Comparison of ENCODE assay signal across 8 cellular contexts in genomic region chr17:19724501-19725420, GRCh38. TPM values are rescaled to one million over a fixed set of nuclear protein-coding genes. Genes with fewer than 3 reads are reported as not detected.
DNase-seq lines count a peak whose midpoint lies in the region; ATAC-seq, FAIRE-seq and TF ChIP-seq lines count a peak whose summit lies in the region.

No MANE protein-coding gene starts in this region.

- H3K79me2 ChIP-seq in endothelial cell of umbilical vein (ENCODE audit: control insufficient read depth, insufficient read depth, low read length), result no peaks in the 10 kb centered on the region

- peak overlapping the region; percentile 86 for H2AFZ ChIP-seq in endothelial cell of umbilical vein (ENCODE audit: low read depth, low read length)

- BruUV-seq in endothelial cell of umbilical vein (replicated peaks; lab: Mats Ljungman, UMichigan), result no TSS peak

- FAIRE-seq in endothelial cell of umbilical vein (lab: Jason Lieb, UNC), result no peak

- CTCF ChIA-PET in endothelial cell of umbilical vein (lab: Charles Lee), result no interaction called here

- H3K9ac ChIP-seq in endothelial cell of umbilical vein (replicated peaks; ENCODE audit: extremely low read depth, insufficient read depth, low read length), result no peak overlapping the region

- TF ChIP-seq CTCF in endothelial cell of umbilical vein (IDR thresholded peaks at IDR 0.05; ENCODE audit: extremely low read depth in 1 of 2, insufficient read depth in 1 of 2, low read depth in 1 of 2, low read length in 2 of 2), result no peak
- no peak for TF ChIP-seq CTCF in transverse colon (IDR thresholded peaks at IDR 0.05)

- POLR2A ChIA-PET in endothelial cell of umbilical vein (lab: Charles Lee), result no interaction called here

- TF ChIP-seq POLR2A in endothelial cell of umbilical vein (IDR thresholded peaks at IDR 0.05; ENCODE audit: low read depth, low read length) (no peak), transverse colon (IDR thresholded peaks at IDR 0.05) (peak; percentile 59)

- no peak overlapping the region for H3K27ac ChIP-seq in endothelial cell of umbilical vein (ENCODE audit: insufficient read depth, low read depth, low read length)
- peak overlapping the region; percentile 64 to 86 (median 77) for H3K27ac ChIP-seq in transverse colon

- in situ Hi-C loops in transverse colon (cut with MboI; ENCODE audit: low pct_ligation_motif_present in 1 of 4, low pct_unique_long_range_greater_than_20kb in 1 of 4, low sequenced_read_pairs in 3 of 4), result no loop called here

- dilution Hi-C loops in endothelial cell of umbilical vein (cut with MboI; ENCODE audit: extremely low pct_ligation_motif_present, low sequenced_read_pairs), result no loop called here

- H3K27me3 ChIP-seq in endothelial cell of umbilical vein (ENCODE audit: control insufficient read depth in 2 of 2, insufficient read depth in 2 of 2, low read length in 2 of 2) (no peaks in the 10 kb centered on the region), transverse colon (no peaks in the 10 kb centered on the region)

- no peak for ATAC-seq in HG03378 (IDR thresholded peaks at IDR 0.05; ENCODE audit: unreplicated experiment)
- no peak for ATAC-seq in GM19467 (IDR thresholded peaks at IDR 0.05; ENCODE audit: unreplicated experiment)

- peak overlapping the region; percentile 43 for H3K4me2 ChIP-seq in endothelial cell of umbilical vein (ENCODE audit: insufficient read depth, low read length)

- no peaks in the 10 kb centered on the region for H3K36me3 ChIP-seq in endothelial cell of umbilical vein (ENCODE audit: control insufficient read depth in 2 of 2, extremely low read depth in 1 of 2, insufficient read depth in 2 of 2, low read length in 2 of 2)
- H3K36me3 ChIP-seq in transverse colon, result no peaks in the 10 kb centered on the region

- 37% methylated on average over 41 of the region's 55 CpGs; no CpG with 5 or more reads in 1 of the 2 donors for WGBS in transverse colon (ENCODE audit: low coverage in 1 of 2), 2 donors

- intact Hi-C loops in endothelial cell of umbilical vein (cut with micrococcal nuclease), result no loop called here
- intact Hi-C loops in posterior cingulate gyrus (cut with DNase I), result no loop called here
- intact Hi-C loops in transverse colon (cut with DNase I; ENCODE audit: low total_unique reads), result loop anchor here (5.0 kb wide), 1 partner anchor 77 kb away; the partner anchor contains the start of gene ALDH3A2

- peak overlapping the region in 2 of 3 experiments; percentile 19 to 38 for H3K4me3 ChIP-seq in endothelial cell of umbilical vein (replicated peaks in 1 of 3; ENCODE audit: insufficient read depth in 1 of 3, low read depth in 1 of 3, low read length in 3 of 3)
- peak overlapping the region in 3 of 4 donors; percentile 27 to 45 (median 27) for H3K4me3 ChIP-seq in transverse colon

- H3K9me3 ChIP-seq in endothelial cell of umbilical vein (replicated peaks; ENCODE audit: control insufficient read depth, insufficient read depth, low read length) (no peaks in the 10 kb centered on the region), transverse colon (no peaks in the 10 kb centered on the region)

- peaks cover 15% of the 10 kb centered on the region for H3K4me1 ChIP-seq in endothelial cell of umbilical vein (ENCODE audit: control insufficient read depth, extremely low read depth, insufficient read depth, low read length)
- H3K4me1 ChIP-seq in transverse colon, result peaks cover 25 to 66% (median 47%) of the 10 kb centered on the region in 4 donors

- peak; percentile 44 for DNase-seq in DMS53 treated with DMSO at 0.1 percent for 48 hours (lab: John Stamatoyannopoulos, UW; ENCODE audit: unreplicated experiment)
- peak; percentile 21 to 25 for DNase-seq in activated CD4-positive, alpha-beta T cell treated with anti-CD3 and anti-CD28 coated beads, Interleukin-2, amount 50 U/mL, for 4 hours
- DNase-seq in endothelial cell of umbilical vein (ENCODE audit: low read depth, low spot score), result peak; percentile 44
- peak in 8 of 10 donors; percentile 15 to 92 (median 42) for DNase-seq in posterior cingulate gyrus
- peak; percentile 77 for DNase-seq in transverse colon
- no peak for DNase-seq in HuH-7 (ENCODE audit: low spot score)

- H4K20me1 ChIP-seq in endothelial cell of umbilical vein (replicated peaks; ENCODE audit: control insufficient read depth, extremely low read depth, insufficient read depth, low read length), result no peaks in the 10 kb centered on the region

- no peak for TF ChIP-seq EP300 in transverse colon (IDR thresholded peaks at IDR 0.05; ENCODE audit: low read depth)

- no peaks in the 10 kb centered on the region for H3K9me1 ChIP-seq in endothelial cell of umbilical vein (replicated peaks; ENCODE audit: control insufficient read depth, extremely low read depth, insufficient read depth, low read length)

TF ChIP-seq in endothelial cell of umbilical vein, 7 proteins besides CTCF, POLR2A, EP300 and RAD21:
- no peak for TF ChIP-seq EZH2 (IDR thresholded peaks at IDR 0.05; ENCODE audit: borderline replicate concordance, low read depth, low read length, severe bottlenecking)
- TF ChIP-seq MAX (IDR thresholded peaks at IDR 0.05; ENCODE audit: insufficient read depth, insufficient read length), result peak; percentile 19

RNA-seq across cellular contexts. Expression of gene SLC47A2, which starts 8.4 kb away (rescaled TPM):
- total RNA-seq in endothelial cell of umbilical vein, result not detected in 2 replicates
- not detected in 2 replicates for polyA plus RNA-seq in endothelial cell of umbilical vein
- polyA plus RNA-seq in endothelial cell of umbilical vein (2011; cell fraction: cytosol; rRNA removed), result not detected in 2 replicates
- not detected in 2 replicates for polyA plus RNA-seq in endothelial cell of umbilical vein (2011; cell fraction: nucleus; rRNA removed)
- not detected in 2 replicates for polyA plus RNA-seq in endothelial cell of umbilical vein (2012)
- not detected in 2 replicates for polyA minus RNA-seq in endothelial cell of umbilical vein
- polyA minus RNA-seq in endothelial cell of umbilical vein (2011; cell fraction: cytosol; rRNA and poly(A)+ RNA removed), result not detected
- not detected in 2 replicates for polyA minus RNA-seq in endothelial cell of umbilical vein (2011; cell fraction: nucleus; rRNA and poly(A)+ RNA removed)
- 1 to 10 TPM in 1 of 4 donors, under 1 TPM in 2, not detected in 1; 0.27 to 1.1 (median 0.32) TPM for total RNA-seq in transverse colon

RNA-seq across cellular contexts. Expression of gene ALDH3A1, which starts 23.3 kb away (rescaled TPM):
- total RNA-seq in endothelial cell of umbilical vein (1.2 TPM in 2 replicates), transverse colon (10 to 100 TPM in 1 of 4 donors, 1 to 10 TPM in 3; 1.2 to 15.3 (median 3.4) TPM)
- polyA plus RNA-seq in endothelial cell of umbilical vein, result 0.11 and 0.25 TPM in 2 replicates
- 0.12 and 0.47 TPM in 2 replicates for polyA plus RNA-seq in endothelial cell of umbilical vein (2011; cell fraction: cytosol; rRNA removed)
- 0.09 and 0.22 TPM in 2 replicates for polyA plus RNA-seq in endothelial cell of umbilical vein (2011; cell fraction: nucleus; rRNA removed)
- 0.18 and 0.21 TPM in 2 replicates for polyA plus RNA-seq in endothelial cell of umbilical vein (2012)
- 0.23 TPM in 1 of 2 replicates, not detected in the other for polyA minus RNA-seq in endothelial cell of umbilical vein
- polyA minus RNA-seq in endothelial cell of umbilical vein (2011; cell fraction: cytosol; rRNA and poly(A)+ RNA removed), result 8.3 TPM
- polyA minus RNA-seq in endothelial cell of umbilical vein (2011; cell fraction: nucleus; rRNA and poly(A)+ RNA removed), result 0.63 TPM in 1 of 2 replicates, not detected in the other
